In the genomic region with DNA sequence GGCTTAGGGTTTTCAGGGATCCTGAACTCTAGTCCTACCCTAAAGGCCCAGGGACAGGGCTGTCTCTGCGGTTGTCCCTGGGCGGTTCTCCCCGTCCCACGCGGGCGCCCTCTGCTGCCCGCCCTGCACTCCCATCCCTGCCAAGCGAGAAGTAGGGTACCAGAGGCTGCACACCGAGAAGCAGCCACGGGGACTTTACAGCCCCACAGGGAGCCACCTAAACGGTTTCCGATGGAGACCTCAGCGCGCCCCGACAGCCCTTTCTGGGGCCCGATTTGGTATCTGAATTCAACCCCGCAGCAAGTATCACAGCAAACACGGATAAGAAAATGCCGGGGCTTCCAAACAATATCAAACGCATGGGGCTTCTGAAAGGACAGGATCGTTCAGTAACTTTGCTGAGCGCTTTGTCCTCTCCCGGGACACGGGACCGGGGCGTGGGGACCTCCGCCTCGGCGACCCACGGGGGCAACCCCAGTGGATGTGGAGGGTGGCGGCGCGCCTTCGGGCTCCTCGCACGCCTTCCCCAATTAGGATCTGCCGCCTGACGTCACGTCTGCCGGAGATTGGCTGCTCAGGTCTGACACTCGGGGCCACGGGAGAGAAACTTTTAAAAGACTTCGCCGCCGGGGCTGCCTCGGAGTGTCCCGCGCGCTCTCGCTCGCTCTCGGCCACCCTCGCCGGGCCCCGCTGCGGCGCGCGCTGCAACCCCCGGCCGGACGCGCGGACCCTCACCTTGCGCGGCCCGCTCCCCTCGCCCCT, we compare ENCODE assay signal across 8 cellular contexts. TPM values are rescaled to one million over a fixed set of nuclear protein-coding genes. Genes with fewer than 3 reads are reported as not detected.
DNase-seq lines count a peak whose midpoint lies in the region; ATAC-seq and TF ChIP-seq lines count a peak whose summit lies in the region.

A gene with protein sequence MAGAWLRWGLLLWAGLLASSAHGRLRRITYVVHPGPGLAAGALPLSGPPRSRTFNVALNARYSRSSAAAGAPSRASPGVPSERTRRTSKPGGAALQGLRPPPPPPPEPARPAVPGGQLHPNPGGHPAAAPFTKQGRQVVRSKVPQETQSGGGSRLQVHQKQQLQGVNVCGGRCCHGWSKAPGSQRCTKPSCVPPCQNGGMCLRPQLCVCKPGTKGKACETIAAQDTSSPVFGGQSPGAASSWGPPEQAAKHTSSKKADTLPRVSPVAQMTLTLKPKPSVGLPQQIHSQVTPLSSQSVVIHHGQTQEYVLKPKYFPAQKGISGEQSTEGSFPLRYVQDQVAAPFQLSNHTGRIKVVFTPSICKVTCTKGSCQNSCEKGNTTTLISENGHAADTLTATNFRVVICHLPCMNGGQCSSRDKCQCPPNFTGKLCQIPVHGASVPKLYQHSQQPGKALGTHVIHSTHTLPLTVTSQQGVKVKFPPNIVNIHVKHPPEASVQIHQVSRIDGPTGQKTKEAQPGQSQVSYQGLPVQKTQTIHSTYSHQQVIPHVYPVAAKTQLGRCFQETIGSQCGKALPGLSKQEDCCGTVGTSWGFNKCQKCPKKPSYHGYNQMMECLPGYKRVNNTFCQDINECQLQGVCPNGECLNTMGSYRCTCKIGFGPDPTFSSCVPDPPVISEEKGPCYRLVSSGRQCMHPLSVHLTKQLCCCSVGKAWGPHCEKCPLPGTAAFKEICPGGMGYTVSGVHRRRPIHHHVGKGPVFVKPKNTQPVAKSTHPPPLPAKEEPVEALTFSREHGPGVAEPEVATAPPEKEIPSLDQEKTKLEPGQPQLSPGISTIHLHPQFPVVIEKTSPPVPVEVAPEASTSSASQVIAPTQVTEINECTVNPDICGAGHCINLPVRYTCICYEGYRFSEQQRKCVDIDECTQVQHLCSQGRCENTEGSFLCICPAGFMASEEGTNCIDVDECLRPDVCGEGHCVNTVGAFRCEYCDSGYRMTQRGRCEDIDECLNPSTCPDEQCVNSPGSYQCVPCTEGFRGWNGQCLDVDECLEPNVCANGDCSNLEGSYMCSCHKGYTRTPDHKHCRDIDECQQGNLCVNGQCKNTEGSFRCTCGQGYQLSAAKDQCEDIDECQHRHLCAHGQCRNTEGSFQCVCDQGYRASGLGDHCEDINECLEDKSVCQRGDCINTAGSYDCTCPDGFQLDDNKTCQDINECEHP (N-terminal part only) (plus strand): TSS at position 640 of the 762 bp plus-strand sequence. CDS start 372 bp downstream, outside the sequence.

- DNase-seq in CD4-positive, CD25-positive, alpha-beta regulatory T cell = peak; percentile 30 to 73 (median 30)
- peak; percentile 93 for DNase-seq in OCI-LY7 (ENCODE audit: low spot score)
- DNase-seq in activated T-helper 2 cell treated with anti-CD3 and anti-CD28 coated beads, Interferon-gamma antibody, Interleukin-2, Interleukin-4, amounts not matched to agents 10 μg/mL and 5 μg/mL and 100 μg/mL, durations not matched to agents 14 hours and 24 hours and 36 hours (ENCODE audit: low spot score) = peak; percentile 67
- peak; percentile 56 to 91 for DNase-seq in foreskin fibroblast
- DNase-seq in nephron progenitor cell = peak; percentile 76
- DNase-seq in substantia nigra (lab: John Stamatoyannopoulos, UW) = peak in 39 of 49 donors; percentile 5 to 73 (median 38)

- peaks cover 0 to 8% (median 4%) of the 10 kb centered on the region in 4 donors for H3K4me1 Mint-ChIP-seq in CD4-positive, CD25-positive, alpha-beta regulatory T cell
- peaks cover 5% of the 10 kb centered on the region for H3K4me1 Mint-ChIP-seq in activated T-helper 2 cell treated with anti-CD3 and anti-CD28 coated beads, Interferon-gamma antibody, Interleukin-2, Interleukin-4, amounts not matched to agents 10 μg/mL and 5 μg/mL and 100 μg/mL, durations not matched to agents 14 hours and 24 hours and 36 hours (ENCODE audit: low read depth)
- peaks cover 31% of the 10 kb centered on the region for H3K4me1 Mint-ChIP-seq in nephron progenitor cell

- H3K4me3 ChIP-seq in CD4-positive, CD25-positive, alpha-beta regulatory T cell (ENCODE audit: low read depth, low read length) = peak within 1 kb of the TSS; percentile 32
- H3K4me3 ChIP-seq in OCI-LY7 (ENCODE audit: low read depth, low read length, poor library complexity, severe bottlenecking) (peak within 1 kb of the TSS; percentile 71), foreskin fibroblast (ENCODE audit: low read depth in 1 of 2, low read length in 2 of 2) (peak within 1 kb of the TSS; percentile 58 to 69)

- POLR2A ChIA-PET in OCI-LY7 (lab: Charles Lee) = interaction anchor here (0.6 kb wide), 1 partner anchor 48 kb away, joined by 3 read pairs; no protein-coding TSS in a partner anchor

- H3K79me2 ChIP-seq in OCI-LY7 (ENCODE audit: insufficient read depth, low read depth, low read length) = peaks cover 36% of the 10 kb centered on the region

- no peaks in the 10 kb centered on the region for H3K36me3 Mint-ChIP-seq in CD4-positive, CD25-positive, alpha-beta regulatory T cell
- no peaks in the 10 kb centered on the region for H3K36me3 Mint-ChIP-seq in activated T-helper 2 cell treated with anti-CD3 and anti-CD28 coated beads, Interferon-gamma antibody, Interleukin-2, Interleukin-4, amounts not matched to agents 10 μg/mL and 5 μg/mL and 100 μg/mL, durations not matched to agents 14 hours and 24 hours and 36 hours (ENCODE audit: low read depth)
- H3K36me3 Mint-ChIP-seq in nephron progenitor cell (ENCODE audit: low read depth) = peaks cover 6% of the 10 kb centered on the region

- intact Hi-C loops in OCI-LY7 (cut with micrococcal nuclease; ENCODE audit: unreplicated experiment) = loop anchor here (1.0 to 5.0 kb wide), 8 partner anchors 36 to 426 kb away; a partner anchor contains a TSS
- intact Hi-C loops in activated T-helper 2 cell treated with anti-CD3 and anti-CD28 coated beads, Interferon-gamma antibody, Interleukin-2, Interleukin-4, amounts not matched to agents 10 μg/mL and 5 μg/mL and 100 μg/mL, durations not matched to agents 14 hours and 24 hours and 36 hours (cut with micrococcal nuclease) = loop anchor here (5.0 to 10.0 kb wide), 7 partner anchors 172 to 651 kb away; a partner anchor contains a TSS

- ATAC-seq in CD4-positive, CD25-positive, alpha-beta regulatory T cell (ENCODE audit: low read depth in 2 of 2) = peak; percentile 59 to 60
- ATAC-seq in GM19324 (IDR thresholded peaks at IDR 0.05; ENCODE audit: low FRiP score, unreplicated experiment) = peak; percentile 77
- peak; percentile 88 for ATAC-seq in HG03432 (IDR thresholded peaks at IDR 0.05; ENCODE audit: unreplicated experiment)

- CTCF ChIA-PET in OCI-LY7 (lab: Charles Lee; ENCODE audit: unreplicated experiment) = interaction anchor here (0.6 kb wide), 1 partner anchor 169 kb away, joined by 5 read pairs; no protein-coding TSS in a partner anchor

- H3K9me3 ChIP-seq in CD4-positive, CD25-positive, alpha-beta regulatory T cell (ENCODE audit: control insufficient read depth in 2 of 2, low read length in 2 of 2) = no peaks in the 10 kb centered on the region
- peaks cover 6% of the 10 kb centered on the region; the same call in 1 of the 2 replicates for H3K9me3 ChIP-seq in OCI-LY7 (ENCODE audit: low read length)

- H3K4me3 Mint-ChIP-seq in CD4-positive, CD25-positive, alpha-beta regulatory T cell = peak within 1 kb of the TSS; percentile 78 to 85 (median 80)
- H3K4me3 Mint-ChIP-seq in activated T-helper 2 cell treated with anti-CD3 and anti-CD28 coated beads, Interferon-gamma antibody, Interleukin-2, Interleukin-4, amounts not matched to agents 10 μg/mL and 5 μg/mL and 100 μg/mL, durations not matched to agents 14 hours and 24 hours and 36 hours (ENCODE audit: low read depth) = peak within 1 kb of the TSS; percentile 79
- peak within 1 kb of the TSS; percentile 91 for H3K4me3 Mint-ChIP-seq in nephron progenitor cell

- no peak within 1 kb of the TSS for H3K27ac Mint-ChIP-seq in CD4-positive, CD25-positive, alpha-beta regulatory T cell
- H3K27ac Mint-ChIP-seq in activated T-helper 2 cell treated with anti-CD3 and anti-CD28 coated beads, Interferon-gamma antibody, Interleukin-2, Interleukin-4, amounts not matched to agents 10 μg/mL and 5 μg/mL and 100 μg/mL, durations not matched to agents 14 hours and 24 hours and 36 hours = no peak within 1 kb of the TSS
- no peak within 1 kb of the TSS for H3K27ac Mint-ChIP-seq in nephron progenitor cell

- no peaks in the 10 kb centered on the region for H4K20me1 ChIP-seq in OCI-LY7 (ENCODE audit: insufficient read depth, low read length)

- no peak within 1 kb of the TSS for H3K27ac ChIP-seq in CD4-positive, CD25-positive, alpha-beta regulatory T cell (ENCODE audit: insufficient read depth, low read length, poor library complexity, severe bottlenecking)
- H3K27ac ChIP-seq in OCI-LY7 (ENCODE audit: low read depth, low read length, poor library complexity, severe bottlenecking) (peak within 1 kb of the TSS; percentile 78), substantia nigra (ENCODE audit: low read depth, low read length, poor library complexity, severe bottlenecking) (no peak within 1 kb of the TSS)

- peak within 1 kb of the TSS; percentile 90 for H2AFZ ChIP-seq in OCI-LY7 (ENCODE audit: low read length)

- no TSS peak for BruUV-seq in OCI-LY7 (replicated peaks; lab: Mats Ljungman, UMichigan)

- TF ChIP-seq CTCF in OCI-LY7 (conservative IDR thresholded peaks at IDR 0.05; ENCODE audit: low read length) (peak; percentile 97), foreskin fibroblast (IDR thresholded peaks at IDR 0.05; ENCODE audit: low read depth, low read length) (peak; percentile 84), nephron progenitor cell (IDR thresholded peaks at IDR 0.05) (peak; percentile 65)

- H3K4me2 ChIP-seq in OCI-LY7 (ENCODE audit: low read length) = peak within 1 kb of the TSS; percentile 90

- peaks cover 0 to 3% (median 0%) of the 10 kb centered on the region in 7 donors for H3K9me3 Mint-ChIP-seq in CD4-positive, CD25-positive, alpha-beta regulatory T cell
- H3K9me3 Mint-ChIP-seq in activated T-helper 2 cell treated with anti-CD3 and anti-CD28 coated beads, Interferon-gamma antibody, Interleukin-2, Interleukin-4, amounts not matched to agents 10 μg/mL and 5 μg/mL and 100 μg/mL, durations not matched to agents 14 hours and 24 hours and 36 hours = no peaks in the 10 kb centered on the region
- peaks cover 4% of the 10 kb centered on the region for H3K9me3 Mint-ChIP-seq in nephron progenitor cell

- H3K27me3 ChIP-seq in CD4-positive, CD25-positive, alpha-beta regulatory T cell (ENCODE audit: control insufficient read depth, insufficient read depth, low read length) = peaks cover 12% of the 10 kb centered on the region

- H3K36me3 ChIP-seq in CD4-positive, CD25-positive, alpha-beta regulatory T cell (ENCODE audit: control insufficient read depth, insufficient read depth, low read length) = no peaks in the 10 kb centered on the region
- H3K36me3 ChIP-seq in OCI-LY7 (ENCODE audit: insufficient read depth, low read length) = peaks cover 23% of the 10 kb centered on the region

- H3K27me3 Mint-ChIP-seq in CD4-positive, CD25-positive, alpha-beta regulatory T cell = peaks cover 33% of the 10 kb centered on the region
- peaks cover 38% of the 10 kb centered on the region for H3K27me3 Mint-ChIP-seq in activated T-helper 2 cell treated with anti-CD3 and anti-CD28 coated beads, Interferon-gamma antibody, Interleukin-2, Interleukin-4, amounts not matched to agents 10 μg/mL and 5 μg/mL and 100 μg/mL, durations not matched to agents 14 hours and 24 hours and 36 hours (ENCODE audit: low read depth)
- peaks cover 5% of the 10 kb centered on the region for H3K27me3 Mint-ChIP-seq in nephron progenitor cell (ENCODE audit: low read depth, poor library complexity)

- peaks cover 6% of the 10 kb centered on the region for H3K4me1 ChIP-seq in CD4-positive, CD25-positive, alpha-beta regulatory T cell (ENCODE audit: control insufficient read depth, insufficient read depth, low read length, poor library complexity, severe bottlenecking)
- H3K4me1 ChIP-seq in OCI-LY7 (ENCODE audit: insufficient read depth, low read length, poor library complexity, severe bottlenecking) = peaks cover 61% of the 10 kb centered on the region

- no peaks in the 10 kb centered on the region for H3K9me2 ChIP-seq in OCI-LY7 (ENCODE audit: insufficient read depth, low read length)

RNA-seq across cellular contexts. Expression of the gene that starts here (rescaled TPM):
- 3.7 TPM for total RNA-seq in CD4-positive, CD25-positive, alpha-beta regulatory T cell
- polyA plus RNA-seq in CD4-positive, CD25-positive, alpha-beta regulatory T cell = not detected
- total RNA-seq in OCI-LY7 (2014; rRNA removed; shearing (Covaris generic)) = 59.8 and 61.1 TPM in 2 replicates
- 72.4 and 82.6 TPM in 2 replicates for total RNA-seq in OCI-LY7 (2022)
- total RNA-seq in activated T-helper 2 cell treated with anti-CD3 and anti-CD28 coated beads, Interferon-gamma antibody, Interleukin-2, Interleukin-4, amounts not matched to agents 10 μg/mL and 5 μg/mL and 100 μg/mL, durations not matched to agents 14 hours and 24 hours and 36 hours = 0.34 and 0.82 TPM in 2 replicates

Comparison
In these comparisons a context has a peak if more than half of its experiments do, and no peak if none do; other contexts are left out.
1. RNA of the gene that starts here (total RNA-seq): 59.8 to 82.6 TPM in OCI-LY7; 3.7 TPM in CD4-positive, CD25-positive, alpha-beta regulatory T cell (single experiment) and 0.34 to 0.82 TPM in activated T-helper 2 cell treated with anti-CD3 and anti-CD28 coated beads, Interferon-gamma antibody, Interleukin-2, Interleukin-4, amounts not matched to agents 10 μg/mL and 5 μg/mL and 100 μg/mL, durations not matched to agents 14 hours and 24 hours and 36 hours; every median in the first group is over 10 times any median in the second.
2. Peak in DNase-seq in activated T-helper 2 cell treated with anti-CD3 and anti-CD28 coated beads, Interferon-gamma antibody, Interleukin-2, Interleukin-4, amounts not matched to agents 10 μg/mL and 5 μg/mL and 100 μg/mL, durations not matched to agents 14 hours and 24 hours and 36 hours; RNA of the gene not detected or under 1 TPM.
3. DNase-seq: peak in every context shown above with its lines; median percentile 93 in OCI-LY7; 76 in nephron progenitor cell; 74 in foreskin fibroblast; 67 in activated T-helper 2 cell treated with anti-CD3 and anti-CD28 coated beads, Interferon-gamma antibody, Interleukin-2, Interleukin-4, amounts not matched to agents 10 μg/mL and 5 μg/mL and 100 μg/mL, durations not matched to agents 14 hours and 24 hours and 36 hours; 38 in substantia nigra; 30 in CD4-positive, CD25-positive, alpha-beta regulatory T cell.
4. Peak in every context shown above with its lines, with median percentiles within 50 percentile points of each other: ATAC-seq, H3K4me3 ChIP-seq, H3K4me3 Mint-ChIP-seq and CTCF ChIP-seq.